In genomic region chr11:118338637-118339061, GRCh38 we compare ENCODE assay signal across 9 cellular contexts. TPM values are rescaled to one million over a fixed set of nuclear protein-coding genes. Genes with fewer than 3 reads are reported as not detected.
A peak's percentile ranks its signal among the peaks of the same experiment; 100 is the strongest.
DNase-seq lines count a peak whose midpoint lies in the region; ATAC-seq, FAIRE-seq and TF ChIP-seq lines count a peak whose summit lies in the region.
"Had no signal": no experiment of that assay in that cellular context is flagged by ENCODE, and none has a peak within 500 bp of the region (broad histone marks: within the 10 kb centered on the region; RNA-seq: fewer than 3 reads in every experiment).

No MANE protein-coding gene starts in this region.

- no peak for FAIRE-seq in RCC 7860 (lab: Jason Lieb, UNC)

- H3K27me3 ChIP-seq in lung (ENCODE audit: control insufficient read depth, insufficient read depth) (no peaks in the 10 kb centered on the region), upper lobe of right lung (no peaks in the 10 kb centered on the region), mesenchymal stem cell (ENCODE audit: control insufficient read depth in 1 of 2, insufficient read depth in 1 of 2, low read length in 2 of 2) (peaks cover 36 to 51% of the 10 kb centered on the region in 2 experiments)

- peak overlapping the region; percentile 86 to 90 for H3K4me3 Mint-ChIP-seq in activated T-cell treated with anti-CD3 and anti-CD28 coated beads, Interleukin-2, amount 50 U/mL, for 72 hours

- peaks cover 17 to 23% of the 10 kb centered on the region in 2 donors for H3K36me3 Mint-ChIP-seq in activated T-cell treated with anti-CD3 and anti-CD28 coated beads, Interleukin-2, amount 50 U/mL, for 72 hours (ENCODE audit: insufficient read depth in 2 of 2)

- H3K27ac ChIP-seq in lung (ENCODE audit: low read depth in 1 of 2, low read length in 1 of 2) (no peak overlapping the region), upper lobe of right lung (peak overlapping the region; percentile 42), mesenchymal stem cell (ENCODE audit: low read length, poor library complexity, severe bottlenecking) (no peak overlapping the region)
- H3K27ac ChIP-seq: 22Rv1 had no signal

- H3K23ac ChIP-seq in mesenchymal stem cell (ENCODE audit: low read length in 2 of 2) = no peak overlapping the region

- no peak overlapping the region for H2AK5ac ChIP-seq in mesenchymal stem cell (ENCODE audit: low read length, severe bottlenecking)

- H2BK15ac ChIP-seq in mesenchymal stem cell (ENCODE audit: low read depth, poor library complexity, severe bottlenecking) = no peak overlapping the region

- no peak overlapping the region for H4K91ac ChIP-seq in mesenchymal stem cell (ENCODE audit: low read length)

- H3K4me1 Mint-ChIP-seq in activated T-cell treated with anti-CD3 and anti-CD28 coated beads, Interleukin-2, amount 50 U/mL, for 72 hours (ENCODE audit: low read depth) = peaks cover 76% of the 10 kb centered on the region

- TF ChIP-seq CTCF in lung (IDR thresholded peaks at IDR 0.05; ENCODE audit: control extremely low read depth, extremely low read depth) (no peak), upper lobe of right lung (IDR thresholded peaks at IDR 0.05) (no peak)

- H3K9me3 ChIP-seq in lung (ENCODE audit: control insufficient read depth in 2 of 2, insufficient read depth in 1 of 2, low read length in 1 of 2) = no peaks in the 10 kb centered on the region
- no peaks in the 10 kb centered on the region for H3K9me3 ChIP-seq in upper lobe of right lung
- no peaks in the 10 kb centered on the region for H3K9me3 ChIP-seq in mesenchymal stem cell (ENCODE audit: control insufficient read depth, low read length)

- intact Hi-C loops in upper lobe of right lung (cut with DNase I) = no loop called here

- DNase-seq in DMS 273 (lab: John Stamatoyannopoulos, UW; ENCODE audit: unreplicated experiment) (peak; percentile 3), DMS 273 treated with DMSO at 0.1 percent for 48 hours (lab: John Stamatoyannopoulos, UW) (no peak), lung (ENCODE audit: low spot score) (no peak), upper lobe of right lung (no peak), RCC 7860 (ENCODE audit: low spot score) (no peak), mesenchymal stem cell (no peak)
- DNase-seq in activated T-cell treated with anti-CD3 and anti-CD28 coated beads, Interleukin-2, amount 50 U/mL, for 72 hours = peak; percentile 89

- H2BK5ac ChIP-seq in mesenchymal stem cell (ENCODE audit: low read depth, low read length, poor library complexity, severe bottlenecking) = no peak overlapping the region

- no peaks in the 10 kb centered on the region for H3K79me1 ChIP-seq in mesenchymal stem cell (replicated peaks; ENCODE audit: low read length, poor library complexity, severe bottlenecking)

- H3K14ac ChIP-seq in mesenchymal stem cell (ENCODE audit: low read length in 2 of 2) = no peak overlapping the region

- no peaks in the 10 kb centered on the region for H3K27me3 Mint-ChIP-seq in activated T-cell treated with anti-CD3 and anti-CD28 coated beads, Interleukin-2, amount 50 U/mL, for 72 hours (ENCODE audit: low read depth)

- H3K9me3 Mint-ChIP-seq in activated T-cell treated with anti-CD3 and anti-CD28 coated beads, Interleukin-2, amount 50 U/mL, for 72 hours = no peaks in the 10 kb centered on the region

- H4K8ac ChIP-seq in mesenchymal stem cell (ENCODE audit: low read length) = no peak overlapping the region

- peak; percentile 73 to 74 for ATAC-seq in activated T-cell treated with anti-CD3 and anti-CD28 coated beads, Interleukin-2, amount 50 U/mL, for 72 hours (replicated peaks in 1 of 2)
- ATAC-seq in lung (ENCODE audit: insufficient read depth, low FRiP score) = peak; percentile 19
- ATAC-seq in upper lobe of right lung = peak; percentile 54
- no peak for ATAC-seq in HG03135 (IDR thresholded peaks at IDR 0.05; ENCODE audit: unreplicated experiment)

- no peak overlapping the region for H3K4ac ChIP-seq in mesenchymal stem cell (ENCODE audit: low read depth in 1 of 2, low read length in 2 of 2)

- H3K27ac Mint-ChIP-seq in activated T-cell treated with anti-CD3 and anti-CD28 coated beads, Interleukin-2, amount 50 U/mL, for 72 hours = peak overlapping the region; percentile 99

- no peak overlapping the region for H3K18ac ChIP-seq in mesenchymal stem cell (ENCODE audit: low read depth in 1 of 2, low read length in 2 of 2)

- no peak overlapping the region for H3K4me3 ChIP-seq in lung
- no peak overlapping the region for H3K4me3 ChIP-seq in upper lobe of right lung
- H3K4me3 ChIP-seq in mesenchymal stem cell (ENCODE audit: insufficient read depth in 1 of 2, low read depth in 1 of 2, low read length in 2 of 2) = no peak overlapping the region

- H3K4me2 ChIP-seq in mesenchymal stem cell (ENCODE audit: low read length, poor library complexity, severe bottlenecking) = no peak overlapping the region

- H3K36me3 ChIP-seq in lung (ENCODE audit: control insufficient read depth in 2 of 2, insufficient read depth in 2 of 2, low read length in 2 of 2) (no peaks in the 10 kb centered on the region), upper lobe of right lung (no peaks in the 10 kb centered on the region), mesenchymal stem cell (ENCODE audit: control insufficient read depth in 1 of 2, insufficient read depth in 2 of 2, low read depth in 1 of 2, low read length in 2 of 2) (no peaks in the 10 kb centered on the region)

- H3K9ac ChIP-seq in mesenchymal stem cell (ENCODE audit: low read length) = no peak overlapping the region

- no peak overlapping the region for H2BK120ac ChIP-seq in mesenchymal stem cell (ENCODE audit: low read depth, low read length)

- H3K4me1 ChIP-seq in lung (ENCODE audit: control insufficient read depth in 2 of 2, insufficient read depth in 2 of 2, low read length in 2 of 2) = no peaks in the 10 kb centered on the region
- H3K4me1 ChIP-seq in upper lobe of right lung = no peaks in the 10 kb centered on the region
- H3K4me1 ChIP-seq in mesenchymal stem cell (ENCODE audit: control insufficient read depth, insufficient read depth, low read depth, low read length) = no peaks in the 10 kb centered on the region

- WGBS in lung, 2 donors = 64 to 65% methylated on average over 7 of the region's 7 CpGs
- 70% methylated on average over 7 of the region's 7 CpGs for WGBS in mesenchymal stem cell

- no peak overlapping the region for H2AFZ ChIP-seq in mesenchymal stem cell (ENCODE audit: low read depth, low read length)

- H2BK12ac ChIP-seq in mesenchymal stem cell (ENCODE audit: low read length in 2 of 2) = no peak overlapping the region

RNA-seq across cellular contexts. Expression of gene CD3D, which starts 3.9 kb away (rescaled TPM):
- 100 to 1,000 TPM; 245 to 250 TPM for total RNA-seq in activated T-cell treated with anti-CD3 and anti-CD28 coated beads, Interleukin-2, amount 50 U/mL, for 72 hours
- total RNA-seq in lung = 1 to 10 TPM; 3.8 to 9.3 TPM
- polyA plus RNA-seq in lung = 1 to 10 TPM; 8.0 to 9.9 TPM
- total RNA-seq in upper lobe of right lung = 8.5 TPM
- not detected for polyA plus RNA-seq in mesenchymal stem cell (2013, experiment 1 of 2)
- not detected for polyA plus RNA-seq in mesenchymal stem cell (2013, experiment 2 of 2)

RNA-seq across cellular contexts. Expression of gene CD3G, which starts 5.5 kb away (rescaled TPM):
- 100 to 1,000 TPM; 125 to 128 TPM for total RNA-seq in activated T-cell treated with anti-CD3 and anti-CD28 coated beads, Interleukin-2, amount 50 U/mL, for 72 hours
- 1 to 10 TPM; 1.5 to 2.7 TPM for total RNA-seq in lung
- polyA plus RNA-seq in lung = under 1 TPM; 0.55 to 0.73 TPM
- 6.5 TPM for total RNA-seq in upper lobe of right lung
- not detected for polyA plus RNA-seq in mesenchymal stem cell (2013, experiment 1 of 2)
- not detected for polyA plus RNA-seq in mesenchymal stem cell (2013, experiment 2 of 2)

RNA-seq across cellular contexts. Expression of gene UBE4A, which starts 20.8 kb away (rescaled TPM):
- total RNA-seq in activated T-cell treated with anti-CD3 and anti-CD28 coated beads, Interleukin-2, amount 50 U/mL, for 72 hours = 10 to 100 TPM; 45.6 to 46.0 TPM
- 10 to 100 TPM; 37.5 to 53.2 TPM for total RNA-seq in lung
- 10 to 100 TPM; 14.9 to 18.2 TPM for polyA plus RNA-seq in lung
- total RNA-seq in upper lobe of right lung = 40.0 TPM
- polyA plus RNA-seq in mesenchymal stem cell (2013, experiment 1 of 2) = 21.9 TPM
- polyA plus RNA-seq in mesenchymal stem cell (2013, experiment 2 of 2) = 22.4 TPM

RNA-seq across cellular contexts. Expression of gene CD3E, which starts 34.1 kb away (rescaled TPM):
- total RNA-seq in activated T-cell treated with anti-CD3 and anti-CD28 coated beads, Interleukin-2, amount 50 U/mL, for 72 hours = 100 to 1,000 TPM; 404 to 419 TPM
- total RNA-seq in lung (1 to 10 TPM; 4.4 to 5.3 TPM), upper lobe of right lung (14.5 TPM)
- 1 to 10 TPM; 5.1 to 5.7 TPM for polyA plus RNA-seq in lung
- polyA plus RNA-seq in mesenchymal stem cell (2013, experiment 1 of 2) = not detected
- not detected for polyA plus RNA-seq in mesenchymal stem cell (2013, experiment 2 of 2)

Comparison
In these comparisons a context has a peak if more than half of its experiments do, and no peak if none do; other contexts are left out.
1. DNase-seq: peak in DMS 273 (single experiment) and activated T-cell treated with anti-CD3 and anti-CD28 coated beads, Interleukin-2, amount 50 U/mL, for 72 hours (2 of 2); none in DMS 273 treated with DMSO at 0.1 percent for 48 hours (single experiment), lung (single experiment), upper lobe of right lung (single experiment), RCC 7860 (single experiment) and mesenchymal stem cell (single experiment).
2. RNA of gene CD3D, which starts 3.9 kb away (total RNA-seq): 245 to 250 TPM in activated T-cell treated with anti-CD3 and anti-CD28 coated beads, Interleukin-2, amount 50 U/mL, for 72 hours; 3.8 to 9.3 TPM in lung and 8.5 TPM in upper lobe of right lung (single experiment); every median in the first group is over 10 times any median in the second.
3. RNA of gene CD3G, which starts 5.5 kb away (total RNA-seq): 125 to 128 TPM in activated T-cell treated with anti-CD3 and anti-CD28 coated beads, Interleukin-2, amount 50 U/mL, for 72 hours; 6.5 TPM in upper lobe of right lung (single experiment) and 1.5 to 2.7 TPM in lung; every median in the first group is over 10 times any median in the second.